9 cellular contexts compared by ENCODE assay signal in the genomic region with DNA sequence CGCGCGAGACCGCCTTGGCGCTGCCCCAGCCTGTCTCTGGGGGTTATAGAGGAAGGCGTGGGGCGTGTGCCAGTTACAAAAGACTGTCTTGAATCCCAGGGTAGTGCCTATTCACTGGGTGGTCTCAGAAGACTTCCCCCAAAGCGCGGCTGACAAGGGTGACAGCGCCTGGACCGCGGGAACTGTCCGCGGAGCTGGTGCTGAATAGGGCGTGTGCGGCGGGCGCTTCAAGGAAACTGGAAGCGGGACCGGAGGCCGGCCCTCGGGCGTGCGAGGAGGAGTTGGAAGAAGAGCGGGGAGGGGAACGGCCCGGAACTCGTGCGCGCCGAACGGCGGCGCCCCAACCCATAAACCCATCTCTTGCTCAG. TPM values are rescaled to one million over a fixed set of nuclear protein-coding genes. Genes with fewer than 3 reads are reported as not detected.
DNase-seq lines count a peak whose midpoint lies in the region; ATAC-seq, FAIRE-seq and TF ChIP-seq lines count a peak whose summit lies in the region.
"Had no signal": no experiment of that assay in that cellular context is flagged by ENCODE, and none has a peak within 500 bp of the region (broad histone marks: within the 10 kb centered on the region; RNA-seq: fewer than 3 reads in every experiment).

No MANE protein-coding gene starts in this region.

- H3K4me3 ChIP-seq in HepG2 (replicated peaks in 1 of 3; ENCODE audit: insufficient read depth in 1 of 3, low read depth in 2 of 3, low read length in 3 of 3) = peak overlapping the region in 1 of 3 experiments; percentile 1; a peak in 1 of 6 replicates

- no peaks in the 10 kb centered on the region for H3K9me3 Mint-ChIP-seq in T-helper 1 cell treated with Interleukin-12 subunit alpha and Interleukin-12 subunit beta and Interleukin-4 antibody, amounts not matched to agents 30 μg/mL and 1 μg/mL, for 36 hours
- no peaks in the 10 kb centered on the region for H3K9me3 Mint-ChIP-seq in stimulated activated naive CD8-positive, alpha-beta T cell treated with anti-CD3 and anti-CD28 coated beads, Interleukin-15, amount 100 ng/mL, for 72 hours

- peaks cover 6% of the 10 kb centered on the region for H3K4me1 Mint-ChIP-seq in T-helper 1 cell treated with Interleukin-12 subunit alpha and Interleukin-12 subunit beta and Interleukin-4 antibody, amounts not matched to agents 30 μg/mL and 1 μg/mL, for 36 hours (ENCODE audit: low read depth)
- peaks cover 26% of the 10 kb centered on the region for H3K4me1 Mint-ChIP-seq in stimulated activated naive CD8-positive, alpha-beta T cell treated with anti-CD3 and anti-CD28 coated beads, Interleukin-15, amount 100 ng/mL, for 72 hours

- in situ Hi-C loops in HepG2 (cut with HindIII; ENCODE audit: extremely low pct_ligation_motif_present, low pct_unique_long_range_greater_than_20kb) = no loop called here

- POLR2A ChIA-PET in HepG2 (lab: Yijun Ruan, JAX) = no interaction called here

- intact Hi-C loops in HepG2 (cut with micrococcal nuclease; ENCODE audit: unreplicated experiment) = loop anchor here (2.0 kb wide), 1 partner anchor 28 kb away; no protein-coding TSS in a partner anchor

- no peaks in the 10 kb centered on the region for H3K36me3 ChIP-seq in HepG2 (replicated peaks in 1 of 2; ENCODE audit: control insufficient read depth in 1 of 2, insufficient read depth in 2 of 2, low read length in 2 of 2)

- CTCF ChIA-PET in HepG2 (lab: Yijun Ruan, JAX; ENCODE audit: low intra/inter-chr PET ratio, low total read pairs) = no interaction called here

- H3K27me3 Mint-ChIP-seq in T-helper 1 cell treated with Interleukin-12 subunit alpha and Interleukin-12 subunit beta and Interleukin-4 antibody, amounts not matched to agents 30 μg/mL and 1 μg/mL, for 36 hours (ENCODE audit: low read depth) = peaks cover 75% of the 10 kb centered on the region
- H3K27me3 Mint-ChIP-seq in stimulated activated naive CD8-positive, alpha-beta T cell treated with anti-CD3 and anti-CD28 coated beads, Interleukin-15, amount 100 ng/mL, for 72 hours = peaks cover 73% of the 10 kb centered on the region

- BruUV-seq in HepG2 (replicated peaks; lab: Mats Ljungman, UMichigan) = no TSS peak

- no peaks in the 10 kb centered on the region for H3K36me3 Mint-ChIP-seq in T-helper 1 cell treated with Interleukin-12 subunit alpha and Interleukin-12 subunit beta and Interleukin-4 antibody, amounts not matched to agents 30 μg/mL and 1 μg/mL, for 36 hours (ENCODE audit: low read depth)

- H3K79me2 ChIP-seq in HepG2 (ENCODE audit: insufficient read depth, low read length) = no peaks in the 10 kb centered on the region

- peak; percentile 52 for ATAC-seq in HepG2
- ATAC-seq in stimulated activated naive CD8-positive, alpha-beta T cell treated with anti-CD3 and anti-CD28 coated beads, Interleukin-15, amount 100 ng/mL, for 72 hours = peak; percentile 11
- no peak for ATAC-seq in HG02678 (IDR thresholded peaks at IDR 0.05; ENCODE audit: unreplicated experiment)

- H3K9ac ChIP-seq in HepG2 (ENCODE audit: insufficient read depth, low read depth, low read length) = no peak overlapping the region

- H3K4me3 Mint-ChIP-seq in T-helper 1 cell treated with Interleukin-12 subunit alpha and Interleukin-12 subunit beta and Interleukin-4 antibody, amounts not matched to agents 30 μg/mL and 1 μg/mL, for 36 hours = peak overlapping the region; percentile 71
- peak overlapping the region; percentile 74 for H3K4me3 Mint-ChIP-seq in stimulated activated naive CD8-positive, alpha-beta T cell treated with anti-CD3 and anti-CD28 coated beads, Interleukin-15, amount 100 ng/mL, for 72 hours

- H3K27ac ChIP-seq in HepG2 (ENCODE audit: extremely low read length, insufficient read depth, low read length) = no peak overlapping the region
- H3K27ac ChIP-seq: 22Rv1 had no signal

- peaks cover 2% of the 10 kb centered on the region; the same call in 1 of the 2 replicates for H4K20me1 ChIP-seq in HepG2 (ENCODE audit: insufficient read depth, low read length)

- H3K27me3 ChIP-seq in HepG2 (ENCODE audit: control insufficient read depth in 1 of 2, insufficient read depth in 2 of 2, low read length in 2 of 2) = peaks cover 9 to 53% of the 10 kb centered on the region in 2 experiments; a peak in 4 of 5 replicates

- peaks cover 8% of the 10 kb centered on the region; the same call in 1 of the 2 replicates for H3K4me1 ChIP-seq in HepG2 (ENCODE audit: insufficient read depth, low read length)

- no peaks in the 10 kb centered on the region for H3K9me3 ChIP-seq in HepG2 (ENCODE audit: low read length)

- 9% methylated on average over 34 of the region's 34 CpGs for WGBS in HepG2 (ENCODE audit: low lambda C conversion rate)

- peak; percentile 12 for FAIRE-seq in HepG2 (lab: Jason Lieb, UNC)

- no peak for TF ChIP-seq POLR2A in HepG2 (IDR thresholded peaks at IDR 0.05; ENCODE audit: insufficient read depth in 1 of 2, low read depth in 2 of 2, low read length in 2 of 2)

- no peak overlapping the region for H2AFZ ChIP-seq in HepG2 (ENCODE audit: low read length)

- TF ChIP-seq EP300 in HepG2 (IDR thresholded peaks at IDR 0.05; ENCODE audit: low read depth in 2 of 2, low read length in 2 of 2) (no peak), HepG2 (CRISPR knock-in tag; IDR thresholded peaks at IDR 0.05; ENCODE audit: borderline replicate concordance) (no peak)

- no peak overlapping the region for H3K27ac Mint-ChIP-seq in T-helper 1 cell treated with Interleukin-12 subunit alpha and Interleukin-12 subunit beta and Interleukin-4 antibody, amounts not matched to agents 30 μg/mL and 1 μg/mL, for 36 hours
- H3K27ac Mint-ChIP-seq in stimulated activated naive CD8-positive, alpha-beta T cell treated with anti-CD3 and anti-CD28 coated beads, Interleukin-15, amount 100 ng/mL, for 72 hours = no peak overlapping the region

- H3K4me2 ChIP-seq in HepG2 (ENCODE audit: low read depth, low read length) = no peak overlapping the region

- no peak for TF ChIP-seq RAD21 in HepG2 (CRISPR knock-in tag; IDR thresholded peaks at IDR 0.05)

- DNase-seq in NCI-H146 (lab: John Stamatoyannopoulos, UW) = peak; percentile 43
- DNase-seq in NCI-H146 treated with DMSO at 0.1 percent for 48 hours (lab: John Stamatoyannopoulos, UW; ENCODE audit: unreplicated experiment) = no peak
- DNase-seq in central memory CD4-positive, alpha-beta T cell = peak; percentile 51
- no peak for DNase-seq in HepG2 (ENCODE audit: low spot score)
- DNase-seq in stimulated activated naive CD8-positive, alpha-beta T cell treated with anti-CD3 and anti-CD28 coated beads, Interleukin-15, amount 100 ng/mL, for 72 hours = peak; percentile 53 to 54
- no peak for DNase-seq in SW 1271 (lab: John Stamatoyannopoulos, UW)

- peak; percentile 28; the same call in 1 of the 2 replicates for TF ChIP-seq CTCF in HepG2 (CRISPR knock-in tag; IDR thresholded peaks at IDR 0.05)

RNA-seq across cellular contexts. Expression of a gene that starts 2.3 kb away (rescaled TPM):
- not detected in 2 replicates for total RNA-seq in HepG2 (2016; rRNA removed; fragmentation: Illumina TruSeq; extraction: Trizol)
- not detected in 2 replicates for total RNA-seq in HepG2 (2016; cell fraction: cytosol; rRNA removed; fragmentation: Illumina TruSeq; extraction: Trizol; ENCODE audit: low read depth)
- 0.06 TPM in 1 of 2 replicates, not detected in the other for total RNA-seq in HepG2 (2016; cell fraction: insoluble cytoplasmic fraction; rRNA removed; fragmentation: Illumina TruSeq; extraction: Trizol)
- not detected in 2 replicates for total RNA-seq in HepG2 (2016; cell fraction: membrane; rRNA removed; fragmentation: Illumina TruSeq; extraction: Trizol)
- total RNA-seq in HepG2 (2016; cell fraction: nucleus; rRNA removed; fragmentation: Illumina TruSeq; extraction: Trizol) = not detected in 2 replicates
- polyA plus RNA-seq in HepG2 (2011; rRNA removed) = not detected in 2 replicates
- 0.03 TPM in 1 of 2 replicates, not detected in the other for polyA plus RNA-seq in HepG2 (2011; cell fraction: cytosol; rRNA removed)
- 0.07 TPM in 1 of 2 replicates, not detected in the other for polyA plus RNA-seq in HepG2 (2011; cell fraction: nucleus; rRNA removed)
- polyA plus RNA-seq in HepG2 (2012) = not detected in 2 replicates
- polyA plus RNA-seq in HepG2 (2016; cell fraction: cytosol; fragmentation: Illumina TruSeq; extraction: Trizol; ENCODE audit: low read depth) = not detected in 2 replicates
- polyA plus RNA-seq in HepG2 (2016; cell fraction: insoluble cytoplasmic fraction; fragmentation: Illumina TruSeq; extraction: Trizol; ENCODE audit: low read depth) = not detected in 2 replicates
- not detected in 2 replicates for polyA plus RNA-seq in HepG2 (2016; cell fraction: membrane; fragmentation: Illumina TruSeq; extraction: Trizol; ENCODE audit: low read depth)
- not detected in 2 replicates for polyA plus RNA-seq in HepG2 (2016; cell fraction: nucleus; fragmentation: Illumina TruSeq; extraction: Trizol; ENCODE audit: insufficient read depth, low read depth)
- not detected in 2 replicates for polyA minus RNA-seq in HepG2 (2011; rRNA and poly(A)+ RNA removed; ENCODE audit: low replicate concordance)
- not detected in 2 replicates for polyA minus RNA-seq in HepG2 (2011; cell fraction: cytosol; rRNA and poly(A)+ RNA removed)
- 0.25 TPM in 1 of 2 replicates, not detected in the other for polyA minus RNA-seq in HepG2 (2011; cell fraction: nucleus; rRNA and poly(A)+ RNA removed)

RNA-seq across cellular contexts. Expression of a gene that starts 6.8 kb away (rescaled TPM):
- 3.0 and 4.2 TPM in 2 replicates for total RNA-seq in HepG2 (2016; rRNA removed; fragmentation: Illumina TruSeq; extraction: Trizol)
- 1.2 TPM in 2 replicates for total RNA-seq in HepG2 (2016; cell fraction: cytosol; rRNA removed; fragmentation: Illumina TruSeq; extraction: Trizol; ENCODE audit: low read depth)
- total RNA-seq in HepG2 (2016; cell fraction: insoluble cytoplasmic fraction; rRNA removed; fragmentation: Illumina TruSeq; extraction: Trizol) = 2.7 and 3.8 TPM in 2 replicates
- total RNA-seq in HepG2 (2016; cell fraction: membrane; rRNA removed; fragmentation: Illumina TruSeq; extraction: Trizol) = 2.4 and 2.5 TPM in 2 replicates
- total RNA-seq in HepG2 (2016; cell fraction: nucleus; rRNA removed; fragmentation: Illumina TruSeq; extraction: Trizol) = 6.0 and 6.4 TPM in 2 replicates
- 10.3 and 11.1 TPM in 2 replicates for polyA plus RNA-seq in HepG2 (2011; rRNA removed)
- 5.7 and 7.4 TPM in 2 replicates for polyA plus RNA-seq in HepG2 (2011; cell fraction: cytosol; rRNA removed)
- 32.6 and 44.1 TPM in 2 replicates for polyA plus RNA-seq in HepG2 (2011; cell fraction: nucleus; rRNA removed)
- polyA plus RNA-seq in HepG2 (2012) = 8.1 and 9.8 TPM in 2 replicates
- 1.0 and 1.1 TPM in 2 replicates for polyA plus RNA-seq in HepG2 (2016; cell fraction: cytosol; fragmentation: Illumina TruSeq; extraction: Trizol; ENCODE audit: low read depth)
- polyA plus RNA-seq in HepG2 (2016; cell fraction: insoluble cytoplasmic fraction; fragmentation: Illumina TruSeq; extraction: Trizol; ENCODE audit: low read depth) = 3.1 and 4.1 TPM in 2 replicates
- polyA plus RNA-seq in HepG2 (2016; cell fraction: membrane; fragmentation: Illumina TruSeq; extraction: Trizol; ENCODE audit: low read depth) = 1.6 and 2.0 TPM in 2 replicates
- polyA plus RNA-seq in HepG2 (2016; cell fraction: nucleus; fragmentation: Illumina TruSeq; extraction: Trizol; ENCODE audit: insufficient read depth, low read depth) = 20.4 and 21.9 TPM in 2 replicates
- 12.4 and 15.2 TPM in 2 replicates for polyA minus RNA-seq in HepG2 (2011; rRNA and poly(A)+ RNA removed; ENCODE audit: low replicate concordance)
- polyA minus RNA-seq in HepG2 (2011; cell fraction: cytosol; rRNA and poly(A)+ RNA removed) = 5.4 and 6.2 TPM in 2 replicates
- 14.7 and 16.5 TPM in 2 replicates for polyA minus RNA-seq in HepG2 (2011; cell fraction: nucleus; rRNA and poly(A)+ RNA removed)

RNA-seq across cellular contexts. Expression of a gene that starts 57.0 kb away (rescaled TPM):
- 517 and 689 TPM in 2 replicates for total RNA-seq in HepG2 (2016; rRNA removed; fragmentation: Illumina TruSeq; extraction: Trizol)
- total RNA-seq in HepG2 (2016; cell fraction: cytosol; rRNA removed; fragmentation: Illumina TruSeq; extraction: Trizol; ENCODE audit: low read depth) = 83.8 and 91.7 TPM in 2 replicates
- total RNA-seq in HepG2 (2016; cell fraction: insoluble cytoplasmic fraction; rRNA removed; fragmentation: Illumina TruSeq; extraction: Trizol) = 525 and 715 TPM in 2 replicates
- 114 and 115 TPM in 2 replicates for total RNA-seq in HepG2 (2016; cell fraction: membrane; rRNA removed; fragmentation: Illumina TruSeq; extraction: Trizol)
- total RNA-seq in HepG2 (2016; cell fraction: nucleus; rRNA removed; fragmentation: Illumina TruSeq; extraction: Trizol) = 196 and 212 TPM in 2 replicates
- polyA plus RNA-seq in HepG2 (2011; rRNA removed) = 326 and 347 TPM in 2 replicates
- 421 and 439 TPM in 2 replicates for polyA plus RNA-seq in HepG2 (2011; cell fraction: cytosol; rRNA removed)
- polyA plus RNA-seq in HepG2 (2011; cell fraction: nucleus; rRNA removed) = 113 and 132 TPM in 2 replicates
- polyA plus RNA-seq in HepG2 (2012) = 497 and 591 TPM in 2 replicates
- 60.5 and 62.9 TPM in 2 replicates for polyA plus RNA-seq in HepG2 (2016; cell fraction: cytosol; fragmentation: Illumina TruSeq; extraction: Trizol; ENCODE audit: low read depth)
- polyA plus RNA-seq in HepG2 (2016; cell fraction: insoluble cytoplasmic fraction; fragmentation: Illumina TruSeq; extraction: Trizol; ENCODE audit: low read depth) = 605 and 611 TPM in 2 replicates
- 71.6 and 78.2 TPM in 2 replicates for polyA plus RNA-seq in HepG2 (2016; cell fraction: membrane; fragmentation: Illumina TruSeq; extraction: Trizol; ENCODE audit: low read depth)
- 207 and 227 TPM in 2 replicates for polyA plus RNA-seq in HepG2 (2016; cell fraction: nucleus; fragmentation: Illumina TruSeq; extraction: Trizol; ENCODE audit: insufficient read depth, low read depth)
- polyA minus RNA-seq in HepG2 (2011; rRNA and poly(A)+ RNA removed; ENCODE audit: low replicate concordance) = 594 and 852 TPM in 2 replicates
- 197 and 217 TPM in 2 replicates for polyA minus RNA-seq in HepG2 (2011; cell fraction: cytosol; rRNA and poly(A)+ RNA removed)
- polyA minus RNA-seq in HepG2 (2011; cell fraction: nucleus; rRNA and poly(A)+ RNA removed) = 138 and 184 TPM in 2 replicates

RNA-seq across cellular contexts. Expression of a gene that starts 58.0 kb away (rescaled TPM):
- total RNA-seq in HepG2 (2016; rRNA removed; fragmentation: Illumina TruSeq; extraction: Trizol) = 30.0 and 37.2 TPM in 2 replicates
- total RNA-seq in HepG2 (2016; cell fraction: cytosol; rRNA removed; fragmentation: Illumina TruSeq; extraction: Trizol; ENCODE audit: low read depth) = 141 and 145 TPM in 2 replicates
- 25.4 and 37.6 TPM in 2 replicates for total RNA-seq in HepG2 (2016; cell fraction: insoluble cytoplasmic fraction; rRNA removed; fragmentation: Illumina TruSeq; extraction: Trizol)
- 112 and 121 TPM in 2 replicates for total RNA-seq in HepG2 (2016; cell fraction: membrane; rRNA removed; fragmentation: Illumina TruSeq; extraction: Trizol)
- 16.8 TPM in 2 replicates for total RNA-seq in HepG2 (2016; cell fraction: nucleus; rRNA removed; fragmentation: Illumina TruSeq; extraction: Trizol)
- 11.6 and 12.1 TPM in 2 replicates for polyA plus RNA-seq in HepG2 (2011; rRNA removed)
- polyA plus RNA-seq in HepG2 (2011; cell fraction: cytosol; rRNA removed) = 10.0 and 15.9 TPM in 2 replicates
- polyA plus RNA-seq in HepG2 (2011; cell fraction: nucleus; rRNA removed) = 4.1 and 7.0 TPM in 2 replicates
- 5.7 and 8.8 TPM in 2 replicates for polyA plus RNA-seq in HepG2 (2012)
- polyA plus RNA-seq in HepG2 (2016; cell fraction: cytosol; fragmentation: Illumina TruSeq; extraction: Trizol; ENCODE audit: low read depth) = 152 and 157 TPM in 2 replicates
- polyA plus RNA-seq in HepG2 (2016; cell fraction: insoluble cytoplasmic fraction; fragmentation: Illumina TruSeq; extraction: Trizol; ENCODE audit: low read depth) = 23.1 and 23.9 TPM in 2 replicates
- 103 and 106 TPM in 2 replicates for polyA plus RNA-seq in HepG2 (2016; cell fraction: membrane; fragmentation: Illumina TruSeq; extraction: Trizol; ENCODE audit: low read depth)
- polyA plus RNA-seq in HepG2 (2016; cell fraction: nucleus; fragmentation: Illumina TruSeq; extraction: Trizol; ENCODE audit: insufficient read depth, low read depth) = 23.7 and 26.7 TPM in 2 replicates
- polyA minus RNA-seq in HepG2 (2011; rRNA and poly(A)+ RNA removed; ENCODE audit: low replicate concordance) = 19.5 and 55.8 TPM in 2 replicates
- polyA minus RNA-seq in HepG2 (2011; cell fraction: cytosol; rRNA and poly(A)+ RNA removed) = 2.7 and 5.5 TPM in 2 replicates
- polyA minus RNA-seq in HepG2 (2011; cell fraction: nucleus; rRNA and poly(A)+ RNA removed) = 2.2 and 3.3 TPM in 2 replicates

Comparison
In these comparisons a context has a peak if more than half of its experiments do, and no peak if none do; other contexts are left out.
1. DNase-seq: peak in NCI-H146 (single experiment), central memory CD4-positive, alpha-beta T cell (single experiment) and stimulated activated naive CD8-positive, alpha-beta T cell treated with anti-CD3 and anti-CD28 coated beads, Interleukin-15, amount 100 ng/mL, for 72 hours (2 of 2); none in NCI-H146 treated with DMSO at 0.1 percent for 48 hours (single experiment), HepG2 (single experiment) and SW 1271 (0 of 2).